Comparison of ENCODE assay signal across 14 cellular contexts in genomic region chr2:157839822-157840221, GRCh38. TPM values are rescaled to one million over a fixed set of nuclear protein-coding genes. Genes with fewer than 3 reads are reported as not detected.
A peak's percentile ranks its signal among the peaks of the same experiment; 100 is the strongest.
DNase-seq lines count a peak whose midpoint lies in the region; ATAC-seq, FAIRE-seq and TF ChIP-seq lines count a peak whose summit lies in the region.
"Had no signal": no experiment of that assay in that cellular context is flagged by ENCODE, and none has a peak within 500 bp of the region (broad histone marks: within the 10 kb centered on the region; RNA-seq: fewer than 3 reads in every experiment).

No MANE protein-coding gene starts in this region.

- POLR2A ChIA-PET in IMR-90 (lab: Charles Lee; ENCODE audit: unreplicated experiment): no interaction called here

- H3K4me3 Mint-ChIP-seq in glutamatergic neuron (ENCODE audit: unreplicated experiment): peak overlapping the region; percentile 83
- H3K4me3 Mint-ChIP-seq: activated B cell treated with CpG ODN at 0.5 μM for 24 hours had no signal

- peaks cover 32% of the 10 kb centered on the region for H3K9me1 ChIP-seq in IMR-90 (ENCODE audit: insufficient read depth, low read length)

- peaks cover 42 to 80% of the 10 kb centered on the region in 2 experiments for H3K79me1 ChIP-seq in IMR-90 (ENCODE audit: low read depth in 1 of 2, low read length in 2 of 2)

- H3K36me3 ChIP-seq in IMR-90 (ENCODE audit: control insufficient read depth, insufficient read depth, low read length) (0 out of 2 replicates have a peak, but pooled peaks cover 1% of the 10 kb centered on the region), gastrocnemius medialis (no peaks in the 10 kb centered on the region), WERI-Rb-1 (no peaks in the 10 kb centered on the region)
- H3K36me3 ChIP-seq: left lung, neutrophil, upper lobe of right lung had no signal

- peak overlapping the region; percentile 53; the same call in 1 of the 2 replicates for H2AK5ac ChIP-seq in IMR-90 (ENCODE audit: low read depth, low read length)

- no peak for TF ChIP-seq RAD21 in IMR-90 (IDR thresholded peaks at IDR 0.05; ENCODE audit: low read length)

- no peak overlapping the region for H3K56ac ChIP-seq in IMR-90 (ENCODE audit: extremely low read depth, insufficient read depth, low read length)

- no peak for FAIRE-seq in RCC 7860 (lab: Jason Lieb, UNC)

- no peak overlapping the region for H3K9ac ChIP-seq in IMR-90 (ENCODE audit: low read depth, low read length)

- H3K27ac Mint-ChIP-seq in glutamatergic neuron (ENCODE audit: unreplicated experiment): peak overlapping the region; percentile 100
- H3K27ac Mint-ChIP-seq: activated B cell treated with CpG ODN at 0.5 μM for 24 hours had no signal

- H4K20me1 ChIP-seq in IMR-90 (ENCODE audit: insufficient read depth, low read length): peaks cover 17% of the 10 kb centered on the region

- peak overlapping the region; percentile 45 for H3K18ac ChIP-seq in IMR-90 (ENCODE audit: low read depth, low read length)

- no peak for TF ChIP-seq CTCF in IMR-90 (conservative IDR thresholded peaks at IDR 0.05; ENCODE audit: low read depth, low read length)
- no peak for TF ChIP-seq CTCF in glutamatergic neuron (IDR thresholded peaks at IDR 0.05; ENCODE audit: partially characterized antibody, unreplicated experiment)
- no peak for TF ChIP-seq CTCF in gastrocnemius medialis (IDR thresholded peaks at IDR 0.05 in 4 of 5, conservative IDR thresholded peaks at IDR 0.05 in 1 of 5)
- TF ChIP-seq CTCF in WERI-Rb-1 (IDR thresholded peaks at IDR 0.05; ENCODE audit: low read depth, low read length): no peak

- CTCF ChIA-PET in IMR-90 (lab: Yijun Ruan, JAX): no interaction called here

- no peak overlapping the region; the same call in 1 of the 2 replicates for H2BK120ac ChIP-seq in IMR-90 (ENCODE audit: low read depth, low read length)

- no peak overlapping the region for H2AFZ ChIP-seq in IMR-90 (replicated peaks; ENCODE audit: low read length, poor library complexity)

- 0 out of 2 replicates have a peak overlapping the region, but pooled peaks have one; percentile 23 for H2BK20ac ChIP-seq in IMR-90 (ENCODE audit: low read depth, low read length)

- H3K4me2 ChIP-seq in IMR-90 (ENCODE audit: low read depth, low read length): peak overlapping the region; percentile 37; the same call in 1 of the 2 replicates

- H2AK9ac ChIP-seq in IMR-90 (replicated peaks; ENCODE audit: low read depth, low read length, poor library complexity): peak overlapping the region; percentile 12

- H3K27me3 ChIP-seq in IMR-90 (ENCODE audit: control insufficient read depth, insufficient read depth, low read length) (no peaks in the 10 kb centered on the region), gastrocnemius medialis (no peaks in the 10 kb centered on the region), WERI-Rb-1 (ENCODE audit: insufficient read depth, low read depth, severe bottlenecking) (no peaks in the 10 kb centered on the region)
- H3K27me3 ChIP-seq: left lung, upper lobe of right lung had no signal

- peak overlapping the region; percentile 38 for H3K14ac ChIP-seq in IMR-90 (replicated peaks; ENCODE audit: low read depth, low read length)

- peak overlapping the region in 1 of 2 experiments; percentile 43; a peak in 1 of 4 replicates for H4K8ac ChIP-seq in IMR-90 (ENCODE audit: low read depth in 2 of 2, low read length in 2 of 2)

- no peak overlapping the region for H3K4me3 ChIP-seq in IMR-90 (ENCODE audit: insufficient read depth, low read depth, low read length)
- H3K4me3 ChIP-seq in gastrocnemius medialis: no peak overlapping the region
- H3K4me3 ChIP-seq in WERI-Rb-1 (ENCODE audit: low read depth, low read length): no peak overlapping the region
- H3K4me3 ChIP-seq: left lung, upper lobe of right lung had no signal

- H3K9me3 ChIP-seq in IMR-90 (ENCODE audit: control insufficient read depth, insufficient read depth, low read length): no peaks in the 10 kb centered on the region
- no peaks in the 10 kb centered on the region for H3K9me3 ChIP-seq in gastrocnemius medialis
- H3K9me3 ChIP-seq in WERI-Rb-1 (ENCODE audit: severe bottlenecking): no peaks in the 10 kb centered on the region
- H3K9me3 ChIP-seq: left lung, neutrophil, upper lobe of right lung had no signal

- DNase-seq in NCI-H2227 (lab: John Stamatoyannopoulos, UW; ENCODE audit: unreplicated experiment) (peak; percentile 60), NCI-H2227 treated with DMSO at 0.1 percent for 48 hours (lab: John Stamatoyannopoulos, UW) (no peak), IMR-90 (no peak), glutamatergic neuron (no peak), gastrocnemius medialis (no peak), WERI-Rb-1 (no peak), RCC 7860 (ENCODE audit: low spot score) (no peak)
- no peak for DNase-seq in activated effector memory CD4-positive, alpha-beta T cell treated with anti-CD3 and anti-CD28 coated beads, Interleukin-2, amount 50 U/mL, for 16 hours
- DNase-seq: activated B cell treated with CpG ODN at 0.5 μM for 24 hours; amniotic stem cell; effector CD8-positive, alpha-beta T cell had no signal

- H2BK15ac ChIP-seq in IMR-90 (ENCODE audit: low read depth, low read length): no peak overlapping the region

- in situ Hi-C loops in IMR-90 (cut with MboI; ENCODE audit: low sequenced_read_pairs): no loop called here
- in situ Hi-C loops in gastrocnemius medialis (cut with MboI; ENCODE audit: low sequenced_read_pairs in 4 of 4): no loop called here

- H3K27ac ChIP-seq in IMR-90 (ENCODE audit: insufficient read depth, low read length): no peak overlapping the region
- H3K27ac ChIP-seq in gastrocnemius medialis: peak overlapping the region; percentile 83 to 91 (median 90)
- H3K27ac ChIP-seq in WERI-Rb-1: no peak overlapping the region
- H3K27ac ChIP-seq: neutrophil had no signal

- H3K4me1 ChIP-seq in IMR-90 (ENCODE audit: control insufficient read depth, insufficient read depth, low read length) (peaks cover 27% of the 10 kb centered on the region), gastrocnemius medialis (peaks cover 85 to 88% of the 10 kb centered on the region in 2 donors)

- TF ChIP-seq POLR2A in IMR-90 (IDR thresholded peaks at IDR 0.05; ENCODE audit: low read depth, low read length) (no peak), gastrocnemius medialis (IDR thresholded peaks at IDR 0.05) (no peak)

- H2BK5ac ChIP-seq in IMR-90 (ENCODE audit: low read depth, low read length, poor library complexity, severe bottlenecking): peak overlapping the region; percentile 49

- BruUV-seq in IMR-90 (replicated peaks; lab: Mats Ljungman, UMichigan): no TSS peak

- H3K4ac ChIP-seq in IMR-90 (ENCODE audit: low read depth, low read length): 0 out of 2 replicates have a peak overlapping the region, but pooled peaks have one; percentile 9

- H3K27me3 Mint-ChIP-seq in glutamatergic neuron (ENCODE audit: unreplicated experiment): peaks cover 14% of the 10 kb centered on the region
- H3K27me3 Mint-ChIP-seq: activated B cell treated with CpG ODN at 0.5 μM for 24 hours had no signal

- ATAC-seq in IMR-90 (ENCODE audit: low read depth): no peak
- ATAC-seq in gastrocnemius medialis: no peak

- H3K4me1 Mint-ChIP-seq in glutamatergic neuron (ENCODE audit: low read depth, unreplicated experiment): peaks cover 55% of the 10 kb centered on the region

- no peaks in the 10 kb centered on the region for H3K36me3 Mint-ChIP-seq in glutamatergic neuron (ENCODE audit: unreplicated experiment)

- H3K23ac ChIP-seq in IMR-90 (ENCODE audit: low read depth, low read length): peak overlapping the region; percentile 18; the same call in 1 of the 2 replicates

- intact Hi-C loops in IMR-90 (cut with micrococcal nuclease) (loop anchor here (2.0 kb wide), 1 partner anchor 15 kb away; no protein-coding TSS in a partner anchor), gastrocnemius medialis (cut with DNase I; ENCODE audit: low total_unique reads) (loop anchor here (2.0 kb wide), 2 partner anchors 37 to 49 kb away; partner anchors contain the start of gene ACVR1)

- dilution Hi-C loops in IMR-90 (cut with HindIII; ENCODE audit: low sequenced_read_pairs, unreplicated experiment): no loop called here

- no peak overlapping the region for H4K5ac ChIP-seq in IMR-90 (ENCODE audit: low read depth, low read length)

- H4K91ac ChIP-seq in IMR-90 (ENCODE audit: insufficient read depth, low read depth, low read length): peak overlapping the region; percentile 2; the same call in 1 of the 2 replicates

- no CpG with 5 or more reads among the region's 2 CpGs for WGBS in IMR-90 (ENCODE audit: extremely low coverage in 2 of 2, insufficient read length in 1 of 2), 2 experiments

- H3K9me3 Mint-ChIP-seq in glutamatergic neuron (ENCODE audit: unreplicated experiment): peaks cover 22% of the 10 kb centered on the region
- H3K9me3 Mint-ChIP-seq: activated B cell treated with CpG ODN at 0.5 μM for 24 hours had no signal

TF ChIP-seq in IMR-90, 13 proteins besides CTCF, POLR2A, EP300 and RAD21 (continues in another document):
- TF ChIP-seq RCOR1 (IDR thresholded peaks at IDR 0.05; ENCODE audit: insufficient replicate concordance, low read length) (no peak), NFE2L2 (IDR thresholded peaks at IDR 0.05; ENCODE audit: low read depth, low read length) (no peak), MXI1 (IDR thresholded peaks at IDR 0.05; ENCODE audit: borderline replicate concordance, low read depth, low read length) (no peak), CEBPB (IDR thresholded peaks at IDR 0.05; ENCODE audit: low read depth, low read length) (no peak), ELK1 (IDR thresholded peaks at IDR 0.05; ENCODE audit: borderline replicate concordance, low read depth, low read length) (no peak), MAZ (IDR thresholded peaks at IDR 0.05; ENCODE audit: borderline replicate concordance, low read depth, low read length) (no peak), SMC3 (IDR thresholded peaks at IDR 0.05; ENCODE audit: low read depth, low read length) (no peak), BHLHE40 (IDR thresholded peaks at IDR 0.05; ENCODE audit: low read depth, low read length) (no peak), RFX5 (IDR thresholded peaks at IDR 0.05; ENCODE audit: low read depth, low read length) (no peak), MAFK (IDR thresholded peaks at IDR 0.05; ENCODE audit: low read depth, low read length) (no peak)

RNA-seq across cellular contexts. Expression of gene ACVR1, which starts 36.3 kb away (rescaled TPM):
- total RNA-seq in IMR-90 (2012; rRNA removed) (21.1 and 24.2 TPM in 2 replicates), glutamatergic neuron (ENCODE audit: unreplicated experiment) (36.3 TPM), gastrocnemius medialis (10 to 100 TPM; 10.8 to 18.4 (median 12.2) TPM)
- 32.0 and 40.8 TPM in 2 replicates for polyA plus RNA-seq in IMR-90 (2012; rRNA removed)
- 24.3 and 50.9 TPM in 2 replicates for polyA plus RNA-seq in IMR-90 (2012; cell fraction: cytosol; rRNA removed)
- 13.1 and 33.6 TPM in 2 replicates for polyA plus RNA-seq in IMR-90 (2012; cell fraction: nucleus; rRNA removed; ENCODE audit: low replicate concordance)

Comparison
In these comparisons a context has a peak if more than half of its experiments do, and no peak if none do; other contexts are left out.
1. H3K27ac ChIP-seq: peak in gastrocnemius medialis (4 of 4); none in IMR-90 (single experiment) and WERI-Rb-1 (single experiment).